Comparison of ENCODE assay signal across 36 cellular contexts in the genomic region with DNA sequence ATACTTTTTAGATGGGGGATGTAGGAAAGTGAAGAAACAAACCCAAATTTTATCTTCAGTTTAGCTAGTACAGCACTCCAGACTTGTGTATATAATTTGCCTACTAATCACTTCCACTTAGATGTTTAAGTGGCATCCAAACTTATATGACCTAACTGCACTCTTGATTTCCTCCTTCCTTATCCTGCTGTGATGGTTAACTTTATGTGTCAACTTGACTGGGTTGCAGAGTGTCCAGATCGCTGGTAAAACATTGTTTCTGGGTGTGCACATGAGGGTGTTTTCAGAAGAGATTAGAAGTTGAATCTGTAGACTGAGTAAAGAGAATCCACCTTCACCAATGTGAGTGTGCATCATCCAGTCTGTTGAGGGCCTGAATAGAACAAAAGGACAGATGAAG.
"Had no signal": no experiment of that assay in that cellular context is flagged by ENCODE, and none has a peak within 500 bp of the region (broad histone marks: within the 10 kb centered on the region; RNA-seq: fewer than 3 reads in every experiment).

No MANE protein-coding gene starts in this region.

- H3K9me3 Mint-ChIP-seq: activated CD4-positive, alpha-beta memory T cell treated with anti-CD3 and anti-CD28 coated beads for 36 hours; activated CD4-positive, alpha-beta T cell treated with anti-CD3 and anti-CD28 coated beads, Interleukin-2, amount 10 ng/mL, durations not matched to agents 24 days and 14 days; activated CD8-positive, alpha-beta T cell treated with anti-CD3 and anti-CD28 coated beads for 36 hours; activated naive CD4-positive, alpha-beta T cell treated with anti-CD3 and anti-CD28 coated beads for 36 hours; activated naive CD4-positive, alpha-beta T cell treated with anti-CD3 and anti-CD28 coated beads, Interleukin-2, amount 50 U/mL, for 72 hours; activated T-cell treated with anti-CD3 and anti-CD28 coated beads, Interleukin-2, amount 50 U/mL, for 4 hours; activated T-cell treated with anti-CD3 and anti-CD28 coated beads, Interleukin-2, amount 50 U/mL, for 72 hours; activated T-helper 1 cell treated with anti-CD3 and anti-CD28 coated beads, Interleukin-12 subunit alpha, Interleukin-12 subunit beta, Interleukin-2, Interleukin-4 antibody, amounts not matched to agents 30 ng/mL and 10 ng/mL and 1 ng/mL, durations not matched to agents 14 hours and 24 hours and 36 hours; activated T-helper 17 cell treated with anti-CD3 and anti-CD28 coated beads, Interleukin-2, amount 50 U/mL, for 72 hours; T-helper 1 cell treated with Interleukin-12 subunit alpha and Interleukin-12 subunit beta and Interleukin-4 antibody, amounts not matched to agents 30 μg/mL and 1 μg/mL, for 36 hours; T-helper 2 cell treated with Interferon-gamma antibody and Interleukin-4, amounts not matched to agents 5 μg/mL and 100 μg/mL, for 36 hours had no signal

- H3K27me3 ChIP-seq: adrenal gland, body of pancreas, brain microvascular endothelial cell, breast epithelium had no signal

- H3K4me1 Mint-ChIP-seq: activated B cell treated with CpG ODN at 0.5 μM for 24 hours; activated CD4-positive, alpha-beta T cell treated with anti-CD3 and anti-CD28 coated beads, Interleukin-2, amount 10 ng/mL, durations not matched to agents 24 days and 14 days; activated naive CD8-positive, alpha-beta T cell treated with anti-CD3 and anti-CD28 coated beads for 36 hours; activated T-helper 17 cell treated with anti-CD3 and anti-CD28 coated beads, Interleukin-2, amount 50 U/mL, for 72 hours had no signal

- H3K36me3 Mint-ChIP-seq: activated CD4-positive, alpha-beta memory T cell treated with anti-CD3 and anti-CD28 coated beads for 36 hours; activated naive CD4-positive, alpha-beta T cell treated with anti-CD3 and anti-CD28 coated beads, Interleukin-2, amount 50 U/mL, for 72 hours; activated naive CD8-positive, alpha-beta T cell treated with anti-CD3 and anti-CD28 coated beads for 36 hours had no signal

- H3K27ac Mint-ChIP-seq: activated B cell treated with CpG ODN at 0.5 μM for 24 hours; activated CD4-positive, alpha-beta memory T cell treated with anti-CD3 and anti-CD28 coated beads for 36 hours; activated CD4-positive, alpha-beta T cell treated with anti-CD3 and anti-CD28 coated beads, Interleukin-2, amount 10 ng/mL, durations not matched to agents 24 days and 14 days; activated CD8-positive, alpha-beta T cell treated with anti-CD3 and anti-CD28 coated beads for 36 hours; activated naive CD4-positive, alpha-beta T cell treated with anti-CD3 and anti-CD28 coated beads for 36 hours; activated naive CD4-positive, alpha-beta T cell treated with anti-CD3 and anti-CD28 coated beads, Interleukin-2, amount 50 U/mL, for 72 hours; activated naive CD8-positive, alpha-beta T cell treated with anti-CD3 and anti-CD28 coated beads for 36 hours; activated T-cell treated with anti-CD3 and anti-CD28 coated beads, Interleukin-2, amount 50 U/mL, for 72 hours; activated T-helper 1 cell treated with anti-CD3 and anti-CD28 coated beads, Interleukin-12 subunit alpha, Interleukin-12 subunit beta, Interleukin-2, Interleukin-4 antibody, amounts not matched to agents 30 ng/mL and 10 ng/mL and 1 ng/mL, durations not matched to agents 14 hours and 24 hours and 36 hours; activated T-helper 17 cell treated with anti-CD3 and anti-CD28 coated beads, Interleukin-2, amount 50 U/mL, for 72 hours; T-helper 1 cell treated with Interleukin-12 subunit alpha and Interleukin-12 subunit beta and Interleukin-4 antibody, amounts not matched to agents 30 μg/mL and 1 μg/mL, for 36 hours; T-helper 2 cell treated with Interferon-gamma antibody and Interleukin-4, amounts not matched to agents 5 μg/mL and 100 μg/mL, for 36 hours had no signal

- H3K4me3 Mint-ChIP-seq: activated B cell treated with CpG ODN at 0.5 μM for 24 hours; activated CD4-positive, alpha-beta memory T cell treated with anti-CD3 and anti-CD28 coated beads for 36 hours; activated CD4-positive, alpha-beta T cell treated with anti-CD3 and anti-CD28 coated beads, Interleukin-2, amount 10 ng/mL, durations not matched to agents 24 days and 14 days; activated CD8-positive, alpha-beta T cell treated with anti-CD3 and anti-CD28 coated beads for 36 hours; activated naive CD4-positive, alpha-beta T cell treated with anti-CD3 and anti-CD28 coated beads for 36 hours; activated naive CD8-positive, alpha-beta T cell treated with anti-CD3 and anti-CD28 coated beads for 36 hours; activated T-cell treated with anti-CD3 and anti-CD28 coated beads, Interleukin-2, amount 50 U/mL, for 4 hours; activated T-cell treated with anti-CD3 and anti-CD28 coated beads, Interleukin-2, amount 50 U/mL, for 72 hours; activated T-helper 1 cell treated with anti-CD3 and anti-CD28 coated beads, Interleukin-12 subunit alpha, Interleukin-12 subunit beta, Interleukin-2, Interleukin-4 antibody, amounts not matched to agents 30 ng/mL and 10 ng/mL and 1 ng/mL, durations not matched to agents 14 hours and 24 hours and 36 hours; activated T-helper 17 cell treated with anti-CD3 and anti-CD28 coated beads, Interleukin-2, amount 50 U/mL, for 72 hours; T-helper 1 cell treated with Interleukin-12 subunit alpha and Interleukin-12 subunit beta and Interleukin-4 antibody, amounts not matched to agents 30 μg/mL and 1 μg/mL, for 36 hours; T-helper 2 cell treated with Interferon-gamma antibody and Interleukin-4, amounts not matched to agents 5 μg/mL and 100 μg/mL, for 36 hours had no signal

- H3K4me1 ChIP-seq: adrenal gland, body of pancreas, breast epithelium had no signal

- FAIRE-seq: astrocyte, TTC549 had no signal

- ATAC-seq: activated CD8-positive, alpha-beta T cell treated with anti-CD3 and anti-CD28 coated beads for 36 hours; activated naive CD4-positive, alpha-beta T cell treated with anti-CD3 and anti-CD28 coated beads, Interleukin-2, amount 50 U/mL, for 72 hours; activated T-cell treated with anti-CD3 and anti-CD28 coated beads, Interleukin-2, amount 50 U/mL, for 4 hours; activated T-cell treated with anti-CD3 and anti-CD28 coated beads, Interleukin-2, amount 50 U/mL, for 72 hours; activated T-helper 17 cell treated with anti-CD3 and anti-CD28 coated beads, Interleukin-2, amount 50 U/mL, for 72 hours; body of pancreas had no signal

- H3K27me3 Mint-ChIP-seq: activated CD4-positive, alpha-beta memory T cell treated with anti-CD3 and anti-CD28 coated beads for 36 hours had no signal

- H3K36me3 ChIP-seq: adrenal gland, brain microvascular endothelial cell, breast epithelium had no signal

- DNase-seq: activated B cell treated with CpG ODN at 0.5 μM for 24 hours; activated CD4-positive, alpha-beta memory T cell treated with anti-CD3 and anti-CD28 coated beads for 36 hours; activated CD4-positive, alpha-beta T cell treated with anti-CD3 and anti-CD28 coated beads for 4 hours; activated CD4-positive, alpha-beta T cell treated with anti-CD3 and anti-CD28 coated beads, Interleukin-2, amount 10 ng/mL, durations not matched to agents 24 days and 14 days; activated CD4-positive, alpha-beta T cell treated with anti-CD3 and anti-CD28 coated beads, Interleukin-2, amount 50 U/mL, for 1 hour; activated CD4-positive, alpha-beta T cell treated with anti-CD3 and anti-CD28 coated beads, Interleukin-2, amount 50 U/mL, for 4 hours; activated CD4-positive, CD25-positive, alpha-beta regulatory T cell treated with anti-CD3 and anti-CD28 coated beads, Interleukin-2, amount 50 U/mL, for 72 hours; activated CD8-positive, alpha-beta memory T cell treated with anti-CD3 and anti-CD28 coated beads, Interleukin-2, amount 50 U/mL, for 4 hours; activated CD8-positive, alpha-beta T cell treated with anti-CD3 and anti-CD28 coated beads for 36 hours; activated effector memory CD4-positive, alpha-beta T cell treated with anti-CD3 and anti-CD28 coated beads, Interleukin-2, amount 50 U/mL, for 16 hours; activated gamma-delta T cell treated with Interleukin-2 at 50 U/mL for 16 hours; activated naive CD4-positive, alpha-beta T cell; activated naive CD4-positive, alpha-beta T cell treated with anti-CD3 and anti-CD28 coated beads for 36 hours; activated naive CD4-positive, alpha-beta T cell treated with anti-CD3 and anti-CD28 coated beads, Interleukin-2, amount 50 U/mL, for 16 hours; activated naive CD8-positive, alpha-beta T cell treated with anti-CD3 and anti-CD28 coated beads for 36 hours; activated T-cell treated with anti-CD3 and anti-CD28 coated beads for 4 hours; activated T-cell treated with anti-CD3 and anti-CD28 coated beads, Interleukin-2, amount 50 U/mL, for 1 hour; activated T-cell treated with anti-CD3 and anti-CD28 coated beads, Interleukin-2, amount 50 U/mL, for 4 hours; activated T-cell treated with anti-CD3 and anti-CD28 coated beads, Interleukin-2, amount 50 U/mL, for 72 hours; adrenal gland; amniotic stem cell; aorta; body of pancreas; brain microvascular endothelial cell; central memory CD4-positive, alpha-beta T cell; T-helper 2 cell; T-helper 9 cell had no signal

- H3K4me3 ChIP-seq: adrenal gland, body of pancreas, breast epithelium had no signal

- H3K9me3 ChIP-seq: adrenal gland, body of pancreas, breast epithelium had no signal

- H3K27ac ChIP-seq: adrenal gland, body of pancreas, brain microvascular endothelial cell, breast epithelium, VCaP had no signal
